10 cellular contexts compared by ENCODE assay signal in genomic region chr2:21561965-21562364, GRCh38.
"Had no signal": no experiment of that assay in that cellular context is flagged by ENCODE, and none has a peak within 500 bp of the region (broad histone marks: within the 10 kb centered on the region; RNA-seq: fewer than 3 reads in every experiment).

No MANE protein-coding gene starts in this region.

- H3K4me3 ChIP-seq: GM23338, HAP-1, K562 had no signal

- H3K4me3 Mint-ChIP-seq: GM23338, HFFc6 had no signal

- H3K4me2 ChIP-seq: GM23338 had no signal

- ATAC-seq: GM23338, HCT116, K562 had no signal

- DNase-seq: H7, HFFc6, IMR-90, KG1 had no signal

- FAIRE-seq: H1, HTR-8/SVneo, K562 had no signal

- H3K9me3 Mint-ChIP-seq: GM23338 had no signal

- H3K9me3 ChIP-seq: HAP-1 had no signal

- H3K4me1 ChIP-seq: HAP-1 had no signal

- H3K36me3 ChIP-seq: HAP-1 had no signal

- H3K27ac Mint-ChIP-seq: GM23338, HFFc6 had no signal

- H2AFZ ChIP-seq: GM23338 had no signal
